24 cellular contexts compared by ENCODE assay signal in genomic region chr20:58184984-58185383, GRCh38. TPM values are rescaled to one million over a fixed set of nuclear protein-coding genes. Genes with fewer than 3 reads are reported as not detected.
"Had no signal": no experiment of that assay in that cellular context is flagged by ENCODE, and none has a peak within 500 bp of the region (broad histone marks: within the 10 kb centered on the region; RNA-seq: fewer than 3 reads in every experiment).

No MANE protein-coding gene starts in this region.

- ATAC-seq: Panc1, PC-3, SK-N-SH treated with all-trans-retinoic acid at 6 μM for 48 hours had no signal

- DNase-seq: Karpas-422; KG1; MM.1S; NCI-H1092 treated with DMSO at 0.1 percent for 48 hours; NCI-H1436; NCI-H187; NCI-H2029; NCI-H2081 treated with DMSO at 0.1 percent for 48 hours; NCI-H2171; NCI-H226; NCI-H446; NCI-H510A; NCI-H524 treated with DMSO at 0.1 percent for 48 hours; NCI-H69; NCI-H774; NK-92 treated with Interleukin-12 subunit alpha and Interleukin-12 subunit beta, amount 100 ng/mL, for 24 hours; PC-3; RPMI8226; SHP77 had no signal

RNA-seq across cellular contexts. Expression of gene ANKRD60, which starts 43.5 kb away (rescaled TPM):
- total RNA-seq: HT-29, M059J, OCI-LY7, PC-3 had no signal
